Comparison of ENCODE assay signal across 1 cellular context in the genomic region with DNA sequence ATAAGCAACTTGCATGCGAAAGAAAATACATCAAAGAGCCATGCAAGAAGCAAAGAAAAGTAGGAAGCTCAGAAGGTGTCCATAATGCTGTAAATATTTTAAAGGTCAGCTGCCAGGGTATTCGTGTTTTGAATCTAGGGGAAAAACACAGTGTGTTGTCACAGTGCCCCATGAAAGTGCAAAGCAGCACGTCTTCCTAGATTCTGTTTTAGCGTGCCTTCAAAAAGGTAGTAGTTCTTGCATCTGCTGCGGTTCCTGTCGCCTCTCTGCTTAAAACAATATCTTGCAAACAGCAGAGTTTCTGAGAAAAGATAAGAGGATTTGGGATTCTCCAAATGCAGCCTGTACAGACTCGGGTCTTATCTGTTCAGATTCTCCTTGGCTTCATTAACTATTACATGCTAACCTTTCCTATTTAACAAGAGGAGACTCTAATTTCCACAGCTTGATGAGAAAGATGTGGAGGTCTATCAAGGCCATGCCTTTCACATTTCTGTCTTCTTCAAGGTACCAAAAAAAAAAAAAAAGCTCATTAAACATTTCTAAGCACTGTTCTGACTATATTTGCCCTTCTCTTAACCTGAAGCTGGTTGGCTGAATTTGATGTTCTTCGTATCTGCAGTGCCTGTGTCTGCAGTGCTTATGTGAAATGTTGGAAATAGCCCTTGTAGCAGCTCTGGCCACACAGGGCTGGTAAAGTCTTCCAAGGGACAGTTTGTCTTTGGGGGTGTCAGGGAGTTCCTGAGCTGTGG.
TF ChIP-seq lines count a peak whose summit lies in the region.

No MANE protein-coding gene starts in this region.

TF ChIP-seq in K562, 482 proteins besides CTCF, POLR2A, EP300 and RAD21 (continued from another document and continues in another):
- TF ChIP-seq, protein P1, sequence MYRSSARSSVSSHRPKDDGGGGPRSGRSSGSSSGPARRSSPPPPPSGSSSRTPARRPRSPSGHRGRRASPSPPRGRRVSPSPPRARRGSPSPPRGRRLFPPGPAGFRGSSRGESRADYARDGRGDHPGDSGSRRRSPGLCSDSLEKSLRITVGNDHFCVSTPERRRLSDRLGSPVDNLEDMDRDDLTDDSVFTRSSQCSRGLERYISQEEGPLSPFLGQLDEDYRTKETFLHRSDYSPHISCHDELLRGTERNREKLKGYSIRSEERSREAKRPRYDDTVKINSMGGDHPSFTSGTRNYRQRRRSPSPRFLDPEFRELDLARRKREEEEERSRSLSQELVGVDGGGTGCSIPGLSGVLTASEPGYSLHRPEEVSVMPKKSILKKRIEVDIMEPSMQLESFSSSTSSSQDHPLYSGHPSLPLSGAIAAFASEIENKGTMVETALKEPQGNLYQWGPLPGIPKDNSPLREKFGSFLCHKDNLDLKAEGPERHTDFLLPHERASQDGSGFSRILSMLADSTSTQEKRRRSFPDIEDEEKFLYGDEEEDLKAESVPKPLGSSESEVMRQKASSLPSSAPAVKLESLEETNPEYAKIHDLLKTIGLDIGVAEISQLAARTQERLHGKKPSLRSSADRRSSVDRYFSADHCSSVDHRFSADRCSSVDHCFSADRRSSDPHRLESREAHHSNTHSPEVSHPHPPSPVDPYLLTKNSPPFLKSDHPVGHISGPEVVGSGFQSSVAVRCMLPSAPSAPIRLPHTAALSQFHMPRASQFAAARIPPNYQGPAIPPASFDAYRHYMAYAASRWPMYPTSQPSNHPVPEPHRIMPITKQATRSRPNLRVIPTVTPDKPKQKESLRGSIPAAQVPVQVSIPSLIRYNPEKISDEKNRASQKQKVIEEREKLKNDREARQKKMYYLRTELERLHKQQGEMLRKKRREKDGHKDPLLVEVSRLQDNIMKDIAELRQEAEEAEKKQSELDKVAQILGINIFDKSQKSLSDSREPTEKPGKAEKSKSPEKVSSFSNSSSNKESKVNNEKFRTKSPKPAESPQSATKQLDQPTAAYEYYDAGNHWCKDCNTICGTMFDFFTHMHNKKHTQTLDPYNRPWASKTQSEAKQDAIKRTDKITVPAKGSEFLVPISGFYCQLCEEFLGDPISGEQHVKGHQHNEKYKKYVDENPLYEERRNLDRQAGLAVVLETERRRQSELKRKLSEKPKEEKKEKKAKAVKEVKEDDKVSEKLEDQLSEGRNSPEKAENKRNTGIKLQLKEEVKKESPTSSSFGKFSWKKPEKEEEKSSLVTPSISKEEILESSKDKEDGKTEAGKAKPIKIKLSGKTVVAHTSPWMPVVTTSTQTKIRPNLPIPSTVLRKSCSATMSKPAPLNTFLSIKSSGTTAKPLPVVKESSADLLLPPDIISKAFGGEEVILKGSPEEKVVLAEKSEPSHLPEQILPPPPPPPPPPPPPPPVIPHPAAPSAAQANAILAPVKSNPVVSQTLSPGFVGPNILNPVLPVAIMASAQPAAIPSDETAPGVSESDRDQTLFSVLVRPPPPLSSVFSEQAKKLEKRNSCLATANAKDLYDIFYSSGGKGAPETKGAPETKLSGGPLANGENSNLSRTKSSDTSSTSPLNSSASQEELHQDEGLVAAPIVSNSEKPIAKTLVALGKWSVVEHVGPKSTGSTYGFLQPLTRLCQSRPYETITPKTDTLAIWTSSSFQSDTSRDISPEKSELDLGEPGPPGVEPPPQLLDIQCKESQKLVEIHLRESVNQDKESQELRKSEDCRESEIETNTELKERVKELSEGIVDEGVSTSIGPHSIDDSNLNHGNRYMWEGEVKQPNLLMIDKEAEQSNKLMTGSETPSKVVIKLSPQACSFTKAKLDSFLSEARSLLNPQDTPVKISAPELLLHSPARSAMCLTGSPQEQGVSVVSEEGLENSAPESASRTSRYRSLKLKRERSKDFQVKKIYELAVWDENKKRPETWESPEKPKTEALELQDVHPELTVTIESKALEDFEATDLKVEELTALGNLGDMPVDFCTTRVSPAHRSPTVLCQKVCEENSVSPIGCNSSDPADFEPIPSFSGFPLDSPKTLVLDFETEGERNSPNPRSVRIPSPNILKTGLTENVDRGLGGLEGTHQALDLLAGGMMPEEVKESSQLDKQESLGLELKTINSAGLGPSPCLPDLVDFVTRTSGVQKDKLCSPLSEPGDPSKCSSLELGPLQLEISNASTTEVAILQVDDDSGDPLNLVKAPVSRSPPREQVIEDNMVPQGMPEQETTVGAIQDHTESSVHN (IDR thresholded peaks at IDR 0.05; ENCODE audit: borderline replicate concordance in 1 of 2, low read depth in 1 of 2): peak in 1 of 2 experiments; percentile 9; a peak in 1 of 4 replicates
- TF ChIP-seq CBFA2T3 (IDR thresholded peaks at IDR 0.05) (peak; percentile 84), XRCC5 (IDR thresholded peaks at IDR 0.05; ENCODE audit: low read depth, low read length) (no peak), ZNF23 (CRISPR knock-in tag; IDR thresholded peaks at IDR 0.05) (no peak), CHD1 (IDR thresholded peaks at IDR 0.05; ENCODE audit: low read length) (peak; percentile 77), GATAD2B (IDR thresholded peaks at IDR 0.05; ENCODE audit: borderline replicate concordance) (no peak; the same call in 1 of the 2 replicates), BHLHE40 (IDR thresholded peaks at IDR 0.05; ENCODE audit: low read length) (peak; percentile 77), HDAC8 (tag; IDR thresholded peaks at IDR 0.05) (no peak), MBD2 (IDR thresholded peaks at IDR 0.05; ENCODE audit: borderline replicate concordance, low read depth) (peak; percentile 15; the same call in 1 of the 2 replicates), LEF1 (IDR thresholded peaks at IDR 0.05) (peak; percentile 61; the same call in 1 of the 2 replicates), RCOR1 (IDR thresholded peaks at IDR 0.05; ENCODE audit: borderline replicate concordance in 1 of 2, low read depth in 2 of 2, low read length in 2 of 2) (peak in 1 of 2 experiments; percentile 93; a peak in 3 of 4 replicates), KAT7 (CRISPR knock-in tag; IDR thresholded peaks at IDR 0.05; ENCODE audit: borderline replicate concordance) (0 out of 2 replicates have a peak, but pooled peaks have one; percentile 68), STAT5A (IDR thresholded peaks at IDR 0.05; ENCODE audit: borderline replicate concordance, low read length) (peak; percentile 70), ATF7 (IDR thresholded peaks at IDR 0.05) (0 out of 2 replicates have a peak, but pooled peaks have one; percentile 54), SOX6 (IDR thresholded peaks at IDR 0.05) (peak; percentile 94), ZNF589 (CRISPR knock-in tag; IDR thresholded peaks at IDR 0.05; ENCODE audit: low read depth) (0 out of 2 replicates have a peak, but pooled peaks have one; percentile 6), FOXJ2 (tag; IDR thresholded peaks at IDR 0.05) (no peak), ERF (CRISPR knock-in tag; IDR thresholded peaks at IDR 0.05) (0 out of 2 replicates have a peak, but pooled peaks have one; percentile 35), HSF4 (CRISPR knock-in tag; IDR thresholded peaks at IDR 0.05; ENCODE audit: borderline replicate concordance) (peak; percentile 28; the same call in 1 of the 2 replicates), POLR2H (tag; IDR thresholded peaks at IDR 0.05; ENCODE audit: low read depth) (peak; percentile 86), NEUROD1 (IDR thresholded peaks at IDR 0.05; ENCODE audit: borderline replicate concordance, low read depth, low read length, partially characterized antibody) (peak; percentile 17), GABPA (tag; conservative IDR thresholded peaks at IDR 0.05; ENCODE audit: low read depth) (0 out of 2 replicates have a peak, but pooled peaks have one; percentile 12), GATAD2A (IDR thresholded peaks at IDR 0.05) (peak; percentile 54; the same call in 1 of the 2 replicates)
- TF ChIP-seq, protein P2, sequence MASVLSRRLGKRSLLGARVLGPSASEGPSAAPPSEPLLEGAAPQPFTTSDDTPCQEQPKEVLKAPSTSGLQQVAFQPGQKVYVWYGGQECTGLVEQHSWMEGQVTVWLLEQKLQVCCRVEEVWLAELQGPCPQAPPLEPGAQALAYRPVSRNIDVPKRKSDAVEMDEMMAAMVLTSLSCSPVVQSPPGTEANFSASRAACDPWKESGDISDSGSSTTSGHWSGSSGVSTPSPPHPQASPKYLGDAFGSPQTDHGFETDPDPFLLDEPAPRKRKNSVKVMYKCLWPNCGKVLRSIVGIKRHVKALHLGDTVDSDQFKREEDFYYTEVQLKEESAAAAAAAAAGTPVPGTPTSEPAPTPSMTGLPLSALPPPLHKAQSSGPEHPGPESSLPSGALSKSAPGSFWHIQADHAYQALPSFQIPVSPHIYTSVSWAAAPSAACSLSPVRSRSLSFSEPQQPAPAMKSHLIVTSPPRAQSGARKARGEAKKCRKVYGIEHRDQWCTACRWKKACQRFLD (CRISPR knock-in tag; IDR thresholded peaks at IDR 0.05): peak; percentile 14; the same call in 1 of the 2 replicates
- TF ChIP-seq, protein P3, sequence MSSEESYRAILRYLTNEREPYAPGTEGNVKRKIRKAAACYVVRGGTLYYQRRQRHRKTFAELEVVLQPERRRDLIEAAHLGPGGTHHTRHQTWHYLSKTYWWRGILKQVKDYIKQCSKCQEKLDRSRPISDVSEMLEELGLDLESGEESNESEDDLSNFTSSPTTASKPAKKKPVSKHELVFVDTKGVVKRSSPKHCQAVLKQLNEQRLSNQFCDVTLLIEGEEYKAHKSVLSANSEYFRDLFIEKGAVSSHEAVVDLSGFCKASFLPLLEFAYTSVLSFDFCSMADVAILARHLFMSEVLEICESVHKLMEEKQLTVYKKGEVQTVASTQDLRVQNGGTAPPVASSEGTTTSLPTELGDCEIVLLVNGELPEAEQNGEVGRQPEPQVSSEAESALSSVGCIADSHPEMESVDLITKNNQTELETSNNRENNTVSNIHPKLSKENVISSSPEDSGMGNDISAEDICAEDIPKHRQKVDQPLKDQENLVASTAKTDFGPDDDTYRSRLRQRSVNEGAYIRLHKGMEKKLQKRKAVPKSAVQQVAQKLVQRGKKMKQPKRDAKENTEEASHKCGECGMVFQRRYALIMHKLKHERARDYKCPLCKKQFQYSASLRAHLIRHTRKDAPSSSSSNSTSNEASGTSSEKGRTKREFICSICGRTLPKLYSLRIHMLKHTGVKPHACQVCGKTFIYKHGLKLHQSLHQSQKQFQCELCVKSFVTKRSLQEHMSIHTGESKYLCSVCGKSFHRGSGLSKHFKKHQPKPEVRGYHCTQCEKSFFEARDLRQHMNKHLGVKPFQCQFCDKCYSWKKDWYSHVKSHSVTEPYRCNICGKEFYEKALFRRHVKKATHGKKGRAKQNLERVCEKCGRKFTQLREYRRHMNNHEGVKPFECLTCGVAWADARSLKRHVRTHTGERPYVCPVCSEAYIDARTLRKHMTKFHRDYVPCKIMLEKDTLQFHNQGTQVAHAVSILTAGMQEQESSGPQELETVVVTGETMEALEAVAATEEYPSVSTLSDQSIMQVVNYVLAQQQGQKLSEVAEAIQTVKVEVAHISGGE (CRISPR knock-in tag; IDR thresholded peaks at IDR 0.05): peak in 1 of 3 experiments; percentile 48; a peak in 1 of 6 replicates
- TF ChIP-seq, protein P4, sequence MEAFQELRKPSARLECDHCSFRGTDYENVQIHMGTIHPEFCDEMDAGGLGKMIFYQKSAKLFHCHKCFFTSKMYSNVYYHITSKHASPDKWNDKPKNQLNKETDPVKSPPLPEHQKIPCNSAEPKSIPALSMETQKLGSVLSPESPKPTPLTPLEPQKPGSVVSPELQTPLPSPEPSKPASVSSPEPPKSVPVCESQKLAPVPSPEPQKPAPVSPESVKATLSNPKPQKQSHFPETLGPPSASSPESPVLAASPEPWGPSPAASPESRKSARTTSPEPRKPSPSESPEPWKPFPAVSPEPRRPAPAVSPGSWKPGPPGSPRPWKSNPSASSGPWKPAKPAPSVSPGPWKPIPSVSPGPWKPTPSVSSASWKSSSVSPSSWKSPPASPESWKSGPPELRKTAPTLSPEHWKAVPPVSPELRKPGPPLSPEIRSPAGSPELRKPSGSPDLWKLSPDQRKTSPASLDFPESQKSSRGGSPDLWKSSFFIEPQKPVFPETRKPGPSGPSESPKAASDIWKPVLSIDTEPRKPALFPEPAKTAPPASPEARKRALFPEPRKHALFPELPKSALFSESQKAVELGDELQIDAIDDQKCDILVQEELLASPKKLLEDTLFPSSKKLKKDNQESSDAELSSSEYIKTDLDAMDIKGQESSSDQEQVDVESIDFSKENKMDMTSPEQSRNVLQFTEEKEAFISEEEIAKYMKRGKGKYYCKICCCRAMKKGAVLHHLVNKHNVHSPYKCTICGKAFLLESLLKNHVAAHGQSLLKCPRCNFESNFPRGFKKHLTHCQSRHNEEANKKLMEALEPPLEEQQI (IDR thresholded peaks at IDR 0.05): no peak
- TF ChIP-seq, protein P5, sequence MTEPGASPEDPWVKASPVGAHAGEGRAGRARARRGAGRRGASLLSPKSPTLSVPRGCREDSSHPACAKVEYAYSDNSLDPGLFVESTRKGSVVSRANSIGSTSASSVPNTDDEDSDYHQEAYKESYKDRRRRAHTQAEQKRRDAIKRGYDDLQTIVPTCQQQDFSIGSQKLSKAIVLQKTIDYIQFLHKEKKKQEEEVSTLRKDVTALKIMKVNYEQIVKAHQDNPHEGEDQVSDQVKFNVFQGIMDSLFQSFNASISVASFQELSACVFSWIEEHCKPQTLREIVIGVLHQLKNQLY (CRISPR knock-in tag; conservative IDR thresholded peaks at IDR 0.05): 0 out of 4 replicates have a peak, but pooled peaks of 1 of the 2 experiments have one; percentile 15
- TF ChIP-seq, protein P6, sequence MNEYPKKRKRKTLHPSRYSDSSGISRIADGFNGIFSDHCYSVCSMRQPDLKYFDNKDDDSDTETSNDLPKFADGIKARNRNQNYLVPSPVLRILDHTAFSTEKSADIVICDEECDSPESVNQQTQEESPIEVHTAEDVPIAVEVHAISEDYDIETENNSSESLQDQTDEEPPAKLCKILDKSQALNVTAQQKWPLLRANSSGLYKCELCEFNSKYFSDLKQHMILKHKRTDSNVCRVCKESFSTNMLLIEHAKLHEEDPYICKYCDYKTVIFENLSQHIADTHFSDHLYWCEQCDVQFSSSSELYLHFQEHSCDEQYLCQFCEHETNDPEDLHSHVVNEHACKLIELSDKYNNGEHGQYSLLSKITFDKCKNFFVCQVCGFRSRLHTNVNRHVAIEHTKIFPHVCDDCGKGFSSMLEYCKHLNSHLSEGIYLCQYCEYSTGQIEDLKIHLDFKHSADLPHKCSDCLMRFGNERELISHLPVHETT (CRISPR knock-in tag; conservative IDR thresholded peaks at IDR 0.05 in 1 of 2, IDR thresholded peaks at IDR 0.05 in 1 of 2): peak in 1 of 2 experiments; percentile 24; a peak in 1 of 4 replicates
- TF ChIP-seq, protein P7, sequence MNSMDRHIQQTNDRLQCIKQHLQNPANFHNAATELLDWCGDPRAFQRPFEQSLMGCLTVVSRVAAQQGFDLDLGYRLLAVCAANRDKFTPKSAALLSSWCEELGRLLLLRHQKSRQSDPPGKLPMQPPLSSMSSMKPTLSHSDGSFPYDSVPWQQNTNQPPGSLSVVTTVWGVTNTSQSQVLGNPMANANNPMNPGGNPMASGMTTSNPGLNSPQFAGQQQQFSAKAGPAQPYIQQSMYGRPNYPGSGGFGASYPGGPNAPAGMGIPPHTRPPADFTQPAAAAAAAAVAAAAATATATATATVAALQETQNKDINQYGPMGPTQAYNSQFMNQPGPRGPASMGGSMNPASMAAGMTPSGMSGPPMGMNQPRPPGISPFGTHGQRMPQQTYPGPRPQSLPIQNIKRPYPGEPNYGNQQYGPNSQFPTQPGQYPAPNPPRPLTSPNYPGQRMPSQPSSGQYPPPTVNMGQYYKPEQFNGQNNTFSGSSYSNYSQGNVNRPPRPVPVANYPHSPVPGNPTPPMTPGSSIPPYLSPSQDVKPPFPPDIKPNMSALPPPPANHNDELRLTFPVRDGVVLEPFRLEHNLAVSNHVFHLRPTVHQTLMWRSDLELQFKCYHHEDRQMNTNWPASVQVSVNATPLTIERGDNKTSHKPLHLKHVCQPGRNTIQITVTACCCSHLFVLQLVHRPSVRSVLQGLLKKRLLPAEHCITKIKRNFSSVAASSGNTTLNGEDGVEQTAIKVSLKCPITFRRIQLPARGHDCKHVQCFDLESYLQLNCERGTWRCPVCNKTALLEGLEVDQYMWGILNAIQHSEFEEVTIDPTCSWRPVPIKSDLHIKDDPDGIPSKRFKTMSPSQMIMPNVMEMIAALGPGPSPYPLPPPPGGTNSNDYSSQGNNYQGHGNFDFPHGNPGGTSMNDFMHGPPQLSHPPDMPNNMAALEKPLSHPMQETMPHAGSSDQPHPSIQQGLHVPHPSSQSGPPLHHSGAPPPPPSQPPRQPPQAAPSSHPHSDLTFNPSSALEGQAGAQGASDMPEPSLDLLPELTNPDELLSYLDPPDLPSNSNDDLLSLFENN (IDR thresholded peaks at IDR 0.05; ENCODE audit: low read depth in 2 of 2, low read length in 2 of 2): 0 out of 4 replicates have a peak, but pooled peaks of 1 of the 2 experiments have one; percentile 1
